2 cellular contexts compared by ENCODE assay signal in genomic region chr7:108568801-108569380, GRCh38.
TF ChIP-seq lines count a peak whose summit lies in the region.

No MANE protein-coding gene starts in this region.

TF ChIP-seq in GM23338, 12 proteins besides CTCF, POLR2A, EP300 and RAD21:
- TF ChIP-seq NANOG (IDR thresholded peaks at IDR 0.05; ENCODE audit: borderline replicate concordance) (no peak), EZH2phosphoT487 (IDR thresholded peaks at IDR 0.05; ENCODE audit: unreplicated experiment) (no peak), STAT1 (IDR thresholded peaks at IDR 0.05; ENCODE audit: unreplicated experiment) (no peak), POLR2AphosphoS5 (IDR thresholded peaks at IDR 0.05; ENCODE audit: low read depth) (no peak), JUNB (IDR thresholded peaks at IDR 0.05; ENCODE audit: unreplicated experiment) (no peak), ZNF114 (CRISPR knock-in tag; IDR thresholded peaks at IDR 0.05) (no peak), CREB1 (CRISPR knock-in tag; IDR thresholded peaks at IDR 0.05; ENCODE audit: low read depth) (no peak), EZH2 (IDR thresholded peaks at IDR 0.05; ENCODE audit: low read depth, unreplicated experiment) (no peak)
- TF ChIP-seq, protein P1, sequence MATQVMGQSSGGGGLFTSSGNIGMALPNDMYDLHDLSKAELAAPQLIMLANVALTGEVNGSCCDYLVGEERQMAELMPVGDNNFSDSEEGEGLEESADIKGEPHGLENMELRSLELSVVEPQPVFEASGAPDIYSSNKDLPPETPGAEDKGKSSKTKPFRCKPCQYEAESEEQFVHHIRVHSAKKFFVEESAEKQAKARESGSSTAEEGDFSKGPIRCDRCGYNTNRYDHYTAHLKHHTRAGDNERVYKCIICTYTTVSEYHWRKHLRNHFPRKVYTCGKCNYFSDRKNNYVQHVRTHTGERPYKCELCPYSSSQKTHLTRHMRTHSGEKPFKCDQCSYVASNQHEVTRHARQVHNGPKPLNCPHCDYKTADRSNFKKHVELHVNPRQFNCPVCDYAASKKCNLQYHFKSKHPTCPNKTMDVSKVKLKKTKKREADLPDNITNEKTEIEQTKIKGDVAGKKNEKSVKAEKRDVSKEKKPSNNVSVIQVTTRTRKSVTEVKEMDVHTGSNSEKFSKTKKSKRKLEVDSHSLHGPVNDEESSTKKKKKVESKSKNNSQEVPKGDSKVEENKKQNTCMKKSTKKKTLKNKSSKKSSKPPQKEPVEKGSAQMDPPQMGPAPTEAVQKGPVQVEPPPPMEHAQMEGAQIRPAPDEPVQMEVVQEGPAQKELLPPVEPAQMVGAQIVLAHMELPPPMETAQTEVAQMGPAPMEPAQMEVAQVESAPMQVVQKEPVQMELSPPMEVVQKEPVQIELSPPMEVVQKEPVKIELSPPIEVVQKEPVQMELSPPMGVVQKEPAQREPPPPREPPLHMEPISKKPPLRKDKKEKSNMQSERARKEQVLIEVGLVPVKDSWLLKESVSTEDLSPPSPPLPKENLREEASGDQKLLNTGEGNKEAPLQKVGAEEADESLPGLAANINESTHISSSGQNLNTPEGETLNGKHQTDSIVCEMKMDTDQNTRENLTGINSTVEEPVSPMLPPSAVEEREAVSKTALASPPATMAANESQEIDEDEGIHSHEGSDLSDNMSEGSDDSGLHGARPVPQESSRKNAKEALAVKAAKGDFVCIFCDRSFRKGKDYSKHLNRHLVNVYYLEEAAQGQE (IDR thresholded peaks at IDR 0.05; ENCODE audit: unreplicated experiment), result no peak

TF ChIP-seq in endothelial cell of umbilical vein, 7 proteins besides CTCF, POLR2A, EP300 and RAD21:
- no peak for TF ChIP-seq EZH2 (IDR thresholded peaks at IDR 0.05; ENCODE audit: borderline replicate concordance, low read depth, low read length, severe bottlenecking)
- no peak for TF ChIP-seq POLR2AphosphoS5 (IDR thresholded peaks at IDR 0.05; ENCODE audit: insufficient read depth, low read depth, low read length)
- no peak for TF ChIP-seq FOS (IDR thresholded peaks at IDR 0.05; ENCODE audit: borderline replicate concordance, insufficient read depth, low read length)
- TF ChIP-seq GATA2 (IDR thresholded peaks at IDR 0.05; ENCODE audit: insufficient read depth, insufficient read length, low read depth, low read length), result no peak
- TF ChIP-seq JUN (IDR thresholded peaks at IDR 0.05; ENCODE audit: borderline replicate concordance, insufficient read depth, insufficient read length, low read depth), result no peak
- TF ChIP-seq, protein P2, sequence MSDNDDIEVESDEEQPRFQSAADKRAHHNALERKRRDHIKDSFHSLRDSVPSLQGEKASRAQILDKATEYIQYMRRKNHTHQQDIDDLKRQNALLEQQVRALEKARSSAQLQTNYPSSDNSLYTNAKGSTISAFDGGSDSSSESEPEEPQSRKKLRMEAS (IDR thresholded peaks at IDR 0.05; ENCODE audit: insufficient read depth, insufficient read length), result no peak
- TF ChIP-seq MYC (IDR thresholded peaks at IDR 0.05; ENCODE audit: low read depth, low read length), result no peak
